Comparison of ENCODE assay signal across 26 cellular contexts in the genomic region with DNA sequence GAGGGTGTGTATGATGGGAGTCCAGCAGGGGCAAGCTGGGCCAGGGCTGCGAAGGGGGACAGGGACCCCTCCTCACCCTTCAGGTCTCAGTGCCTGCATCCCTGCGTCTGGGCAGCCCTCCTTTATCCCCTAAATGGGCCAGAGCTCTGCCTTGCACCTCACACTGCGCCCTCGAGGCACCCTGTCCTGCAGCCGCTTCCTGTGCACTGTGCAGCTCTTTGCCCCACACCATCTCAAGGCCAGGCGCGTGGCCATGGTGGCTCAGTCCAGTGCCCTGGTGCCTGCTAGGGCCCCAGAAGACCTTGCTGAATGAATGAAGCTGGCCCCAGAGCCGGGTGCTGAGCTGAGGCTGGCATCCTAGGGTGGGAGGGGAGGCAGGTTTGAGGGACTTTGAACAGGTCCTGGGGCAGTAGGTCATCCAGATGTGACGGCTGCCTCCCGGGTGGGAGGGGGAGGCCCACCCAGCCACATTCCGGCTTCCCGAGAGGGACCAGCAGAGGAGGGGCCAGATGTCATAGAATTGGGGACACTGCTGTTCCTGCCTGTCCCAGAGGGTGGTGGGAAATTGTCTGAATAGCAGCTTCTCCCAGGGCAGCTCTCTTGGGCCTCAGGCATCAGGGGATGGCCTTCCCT. TPM values are rescaled to one million over a fixed set of nuclear protein-coding genes. Genes with fewer than 3 reads are reported as not detected.
DNase-seq lines count a peak whose midpoint lies in the region; ATAC-seq and TF ChIP-seq lines count a peak whose summit lies in the region.
"Had no signal": no experiment of that assay in that cellular context is flagged by ENCODE, and none has a peak within 500 bp of the region (broad histone marks: within the 10 kb centered on the region; RNA-seq: fewer than 3 reads in every experiment).

No MANE protein-coding gene starts in this region.

- H3K79me1 ChIP-seq in IMR-90 (ENCODE audit: low read depth in 1 of 2, low read length in 2 of 2) (peaks cover 32 to 68% of the 10 kb centered on the region in 2 experiments), neuronal stem cell (ENCODE audit: low read depth, low read length) (peaks cover 19% of the 10 kb centered on the region)

- POLR2A ChIA-PET in IMR-90 (lab: Charles Lee; ENCODE audit: unreplicated experiment) = no interaction called here
- POLR2A ChIA-PET in activated CD8-positive, alpha-beta T cell treated with anti-CD3 and anti-CD28 coated beads for 36 hours (lab: Charles Lee) = interaction anchor here (0.7 to 2.5 kb wide), 3 partner anchors 12 to 21 kb away, joined by 3 to 8 read pairs (median 6); partner anchors contain the start of gene ANO8

- no peak overlapping the region for H3K27ac Mint-ChIP-seq in activated CD8-positive, alpha-beta T cell treated with anti-CD3 and anti-CD28 coated beads for 36 hours
- H3K27ac Mint-ChIP-seq: CD14-positive monocyte, neural progenitor cell had no signal

- H2BK15ac ChIP-seq in IMR-90 (ENCODE audit: low read depth, low read length) = 0 out of 3 replicates have a peak overlapping the region, but pooled peaks have one; percentile 34
- H2BK15ac ChIP-seq in neuronal stem cell (ENCODE audit: low read length) = peak overlapping the region; percentile 23

- no peak overlapping the region for H3K27ac ChIP-seq in BLaER1 treated with 17β-estradiol and CSF1 and Interleukin-3, amounts not matched to agents 10 nM and 100 nM
- H3K27ac ChIP-seq in IMR-90 (ENCODE audit: insufficient read depth, low read length) (peak overlapping the region; percentile 81; the same call in 1 of the 2 replicates), brain microvascular endothelial cell (peak overlapping the region; percentile 85), neuronal stem cell (replicated peaks; ENCODE audit: low read length) (no peak overlapping the region)
- H3K27ac ChIP-seq: dorsolateral prefrontal cortex, neural progenitor cell, psoas muscle, tibial nerve had no signal

- H4K20me1 ChIP-seq in BLaER1 treated with 17β-estradiol and CSF1 and Interleukin-3, amounts not matched to agents 10 nM and 100 nM = peaks cover 34 to 64% (median 52%) of the 10 kb centered on the region in 11 experiments; a peak in 21 of 22 replicates
- H4K20me1 ChIP-seq in IMR-90 (ENCODE audit: insufficient read depth, low read length) = peaks cover 29% of the 10 kb centered on the region

- no peak for ATAC-seq in IMR-90 (ENCODE audit: low read depth)
- no peak for ATAC-seq in activated CD8-positive, alpha-beta T cell treated with anti-CD3 and anti-CD28 coated beads for 36 hours
- ATAC-seq in HG02588 (IDR thresholded peaks at IDR 0.05; ENCODE audit: unreplicated experiment) = no peak
- ATAC-seq: activated CD8-positive, alpha-beta T cell treated with anti-CD3 and anti-CD28 coated beads, Interleukin-2, amount 10 ng/mL, durations not matched to agents 7 days and 5 days; psoas muscle; stimulated activated naive CD8-positive, alpha-beta T cell treated with anti-CD3 and anti-CD28 coated beads, Interleukin-15, Interleukin-2, amounts not matched to agents 100 U/mL and 50 U/mL, for 24 hours had no signal

- H3K9me3 ChIP-seq in BLaER1 treated with 17β-estradiol and CSF1 and Interleukin-3, amounts not matched to agents 10 nM and 100 nM (replicated peaks in 1 of 11) = no peaks in the 10 kb centered on the region
- no peaks in the 10 kb centered on the region for H3K9me3 ChIP-seq in IMR-90 (ENCODE audit: control insufficient read depth, insufficient read depth, low read length)
- H3K9me3 ChIP-seq in neuronal stem cell (replicated peaks in 1 of 2; ENCODE audit: control insufficient read depth in 2 of 2, insufficient read depth in 1 of 2, low read depth in 1 of 2, low read length in 2 of 2) = peaks cover 0 to 2% of the 10 kb centered on the region in 2 donors
- H3K9me3 ChIP-seq: psoas muscle, tibial nerve had no signal

- H4K8ac ChIP-seq in IMR-90 (ENCODE audit: low read depth in 2 of 2, low read length in 2 of 2) (peak overlapping the region; percentile 30 to 43; a peak in 1 of 4 replicates), neuronal stem cell (ENCODE audit: low read depth, low read length) (no peak overlapping the region)

- no peak for TF ChIP-seq RAD21 in IMR-90 (IDR thresholded peaks at IDR 0.05; ENCODE audit: low read length)

- no peak overlapping the region for H3K4me3 ChIP-seq in BLaER1 treated with 17β-estradiol and CSF1 and Interleukin-3, amounts not matched to agents 10 nM and 100 nM
- H3K4me3 ChIP-seq in IMR-90 (ENCODE audit: insufficient read depth, low read depth, low read length) (no peak overlapping the region), brain microvascular endothelial cell (ENCODE audit: low read depth, low read length) (no peak overlapping the region), neuronal stem cell (ENCODE audit: low read length in 2 of 2) (no peak overlapping the region)
- H3K4me3 ChIP-seq: dorsolateral prefrontal cortex, neural progenitor cell, psoas muscle, skin epidermis, tibial nerve had no signal

- no peaks in the 10 kb centered on the region for H3K27me3 Mint-ChIP-seq in activated CD8-positive, alpha-beta T cell treated with anti-CD3 and anti-CD28 coated beads for 36 hours
- H3K27me3 Mint-ChIP-seq: activated T-cell treated with anti-CD3 and anti-CD28 coated beads, Interleukin-2, amount 50 U/mL, for 24 hours; central memory CD8-positive, alpha-beta T cell had no signal

- peaks cover 39 to 68% (median 59%) of the 10 kb centered on the region in 11 experiments for H3K36me3 ChIP-seq in BLaER1 treated with 17β-estradiol and CSF1 and Interleukin-3, amounts not matched to agents 10 nM and 100 nM
- H3K36me3 ChIP-seq in IMR-90 (ENCODE audit: control insufficient read depth, insufficient read depth, low read length) (peaks cover 32% of the 10 kb centered on the region), brain microvascular endothelial cell (replicated peaks) (peaks cover 39% of the 10 kb centered on the region), neuronal stem cell (replicated peaks in 1 of 2; ENCODE audit: control insufficient read depth in 2 of 2, insufficient read depth in 2 of 2, low read length in 2 of 2) (peaks cover 29 to 50% of the 10 kb centered on the region in 2 donors)
- H3K36me3 ChIP-seq: neural progenitor cell had no signal

- peaks cover 17% of the 10 kb centered on the region for H3K9me1 ChIP-seq in IMR-90 (ENCODE audit: insufficient read depth, low read length)

- H3K23ac ChIP-seq in IMR-90 (ENCODE audit: low read depth, low read length) = 0 out of 2 replicates have a peak overlapping the region, but pooled peaks have one; percentile 54
- no peak overlapping the region for H3K23ac ChIP-seq in neuronal stem cell (ENCODE audit: low read depth, low read length, poor library complexity)

- H2AK9ac ChIP-seq in IMR-90 (replicated peaks; ENCODE audit: low read depth, low read length, poor library complexity) = peak overlapping the region; percentile 92

- H3K4me1 Mint-ChIP-seq in activated CD8-positive, alpha-beta T cell treated with anti-CD3 and anti-CD28 coated beads for 36 hours (ENCODE audit: low read depth) = peaks cover 25% of the 10 kb centered on the region

- H3K36me3 Mint-ChIP-seq in activated CD8-positive, alpha-beta T cell treated with anti-CD3 and anti-CD28 coated beads for 36 hours (ENCODE audit: low read depth) = peaks cover 11% of the 10 kb centered on the region

- WGBS in IMR-90 (ENCODE audit: extremely low coverage in 2 of 2, insufficient read length in 1 of 2), 2 experiments = 80% methylated on average over 1 of the region's 12 CpGs; no CpG with 5 or more reads in 1 of the 2 experiments
- WGBS in neuronal stem cell (ENCODE audit: extremely low coverage in 2 of 2, insufficient read length in 2 of 2, insufficient replicate concordance in 1 of 2), 2 donors = no CpG with 5 or more reads among the region's 12 CpGs

- peak overlapping the region; percentile 19 for H3K14ac ChIP-seq in IMR-90 (replicated peaks; ENCODE audit: low read depth, low read length)
- H3K14ac ChIP-seq in neuronal stem cell (ENCODE audit: low read length) = no peak overlapping the region

- no peak overlapping the region for H3K4me2 ChIP-seq in BLaER1 treated with 17β-estradiol and CSF1 and Interleukin-3, amounts not matched to agents 10 nM and 100 nM
- H3K4me2 ChIP-seq in IMR-90 (ENCODE audit: low read depth, low read length) (no peak overlapping the region), neuronal stem cell (ENCODE audit: insufficient read depth, low read length, poor library complexity, severe bottlenecking) (no peak overlapping the region)
- H3K4me2 ChIP-seq: neural progenitor cell had no signal

- H2BK12ac ChIP-seq in neuronal stem cell (ENCODE audit: low read length) = no peak overlapping the region

- DNase-seq in IMR-90 = no peak
- DNase-seq in brain microvascular endothelial cell = no peak
- no peak for DNase-seq in neuronal stem cell (ENCODE audit: low spot score)
- no peak for DNase-seq in activated T-cell treated with anti-CD3 and anti-CD28 coated beads for 4 hours
- no peak for DNase-seq in stimulated activated naive CD4-positive, alpha-beta T cell treated with Interleukin-2 at 50 U/mL for 16 hours (lab: John Stamatoyannopoulos, UW)
- no peak for DNase-seq in activated CD8-positive, alpha-beta T cell treated with anti-CD3 and anti-CD28 coated beads for 36 hours
- DNase-seq: activated CD4-positive, CD25-positive, alpha-beta regulatory T cell treated with anti-CD3 and anti-CD28 coated beads, Interleukin-2, amount 50 U/mL, for 72 hours; activated CD8-positive, alpha-beta T cell treated with anti-CD3 and anti-CD28 coated beads, Interleukin-2, amount 10 ng/mL, durations not matched to agents 7 days and 5 days; activated naive CD4-positive, alpha-beta T cell treated with Interleukin-2 at 50 U/mL for 16 hours; activated T-cell treated with anti-CD3 and anti-CD28 coated beads, Interleukin-2, amount 50 U/mL, for 24 hours; anterior cingulate cortex; DMS 273 treated with DMSO at 0.1 percent for 48 hours; dorsolateral prefrontal cortex; hippocampal formation; KG1; NCI-H1694; NCI-H69; psoas muscle; stimulated activated naive CD8-positive, alpha-beta T cell treated with anti-CD3 and anti-CD28 coated beads, Interleukin-15, Interleukin-2, amounts not matched to agents 100 U/mL and 50 U/mL, for 24 hours had no signal

- H3K18ac ChIP-seq in IMR-90 (ENCODE audit: low read depth, low read length) (no peak overlapping the region), neuronal stem cell (ENCODE audit: low read length) (no peak overlapping the region)

- CTCF ChIA-PET in IMR-90 (lab: Yijun Ruan, JAX) = interaction anchor here (0.6 kb wide), 1 partner anchor 55 kb away, joined by 3 read pairs; no protein-coding TSS in a partner anchor
- CTCF ChIA-PET in activated CD8-positive, alpha-beta T cell treated with anti-CD3 and anti-CD28 coated beads for 36 hours (lab: Charles Lee) = interaction anchor here (1.5 kb wide), 1 partner anchor 77 kb away, joined by 3 read pairs; no protein-coding TSS in a partner anchor

- dilution Hi-C loops in IMR-90 (cut with HindIII; ENCODE audit: low sequenced_read_pairs, unreplicated experiment) = no loop called here

- no peak for TF ChIP-seq POLR2A in IMR-90 (IDR thresholded peaks at IDR 0.05; ENCODE audit: low read depth, low read length)

- no peak overlapping the region for H4K5ac ChIP-seq in IMR-90 (ENCODE audit: low read depth, low read length)

- H3K4me3 Mint-ChIP-seq in activated CD8-positive, alpha-beta T cell treated with anti-CD3 and anti-CD28 coated beads for 36 hours = no peak overlapping the region
- H3K4me3 Mint-ChIP-seq: activated CD8-positive, alpha-beta T cell treated with anti-CD3 and anti-CD28 coated beads, Interleukin-2, amount 10 ng/mL, durations not matched to agents 7 days and 5 days; CD14-positive monocyte had no signal

- H2BK120ac ChIP-seq in IMR-90 (ENCODE audit: low read depth, low read length) (peak overlapping the region; percentile 47), neuronal stem cell (ENCODE audit: low read depth, low read length) (no peak overlapping the region)

- H3K56ac ChIP-seq in IMR-90 (ENCODE audit: extremely low read depth, insufficient read depth, low read length) = no peak overlapping the region

- H2BK5ac ChIP-seq in IMR-90 (ENCODE audit: low read depth, low read length, poor library complexity, severe bottlenecking) = peak overlapping the region; percentile 89
- H2BK5ac ChIP-seq in neuronal stem cell (ENCODE audit: low read length) = no peak overlapping the region

- intact Hi-C loops in IMR-90 (cut with micrococcal nuclease) = no loop called here
- intact Hi-C loops in activated CD8-positive, alpha-beta T cell treated with anti-CD3 and anti-CD28 coated beads for 36 hours (cut with micrococcal nuclease) = no loop called here

- H3K27me3 ChIP-seq in BLaER1 treated with 17β-estradiol and CSF1 and Interleukin-3, amounts not matched to agents 10 nM and 100 nM = no peaks in the 10 kb centered on the region
- no peaks in the 10 kb centered on the region for H3K27me3 ChIP-seq in IMR-90 (ENCODE audit: control insufficient read depth, insufficient read depth, low read length)
- H3K27me3 ChIP-seq in brain microvascular endothelial cell (replicated peaks) = no peaks in the 10 kb centered on the region
- no peaks in the 10 kb centered on the region for H3K27me3 ChIP-seq in neuronal stem cell (ENCODE audit: control insufficient read depth in 3 of 3, insufficient read depth in 3 of 3, low read depth in 1 of 3, low read length in 3 of 3)
- H3K27me3 ChIP-seq: dorsolateral prefrontal cortex, neural progenitor cell, tibial nerve had no signal

- H2AFZ ChIP-seq in IMR-90 (replicated peaks; ENCODE audit: low read length, poor library complexity) (no peak overlapping the region), neuronal stem cell (ENCODE audit: low read length) (no peak overlapping the region)
- H2AFZ ChIP-seq: neural progenitor cell had no signal

- peak overlapping the region in 7 of 11 experiments; percentile 7 to 91 (median 56); a peak in 11 of 22 replicates for H3K9ac ChIP-seq in BLaER1 treated with 17β-estradiol and CSF1 and Interleukin-3, amounts not matched to agents 10 nM and 100 nM
- H3K9ac ChIP-seq in IMR-90 (ENCODE audit: low read depth, low read length) = no peak overlapping the region
- H3K9ac ChIP-seq in neuronal stem cell (ENCODE audit: low read depth, low read length, poor library complexity) = peak overlapping the region; percentile 68
- H3K9ac ChIP-seq: neural progenitor cell had no signal

- H3K9me3 Mint-ChIP-seq in activated CD8-positive, alpha-beta T cell treated with anti-CD3 and anti-CD28 coated beads for 36 hours = no peaks in the 10 kb centered on the region
- H3K9me3 Mint-ChIP-seq: activated T-cell treated with anti-CD3 and anti-CD28 coated beads, Interleukin-2, amount 50 U/mL, for 24 hours; CD14-positive monocyte; central memory CD8-positive, alpha-beta T cell; neural progenitor cell had no signal

- peak overlapping the region; percentile 93 for H2AK5ac ChIP-seq in IMR-90 (ENCODE audit: low read depth, low read length)
- no peak overlapping the region for H2AK5ac ChIP-seq in neuronal stem cell (ENCODE audit: low read depth, low read length)

- no TSS peak for BruUV-seq in IMR-90 (replicated peaks; lab: Mats Ljungman, UMichigan)

- TF ChIP-seq CTCF in IMR-90 (conservative IDR thresholded peaks at IDR 0.05; ENCODE audit: low read depth, low read length) (no peak), brain microvascular endothelial cell (IDR thresholded peaks at IDR 0.05; ENCODE audit: low read depth, low read length, missing control alignments) (no peak)
- TF ChIP-seq CTCF in activated CD8-positive, alpha-beta T cell treated with anti-CD3 and anti-CD28 coated beads for 36 hours (IDR thresholded peaks at IDR 0.05) = no peak

- H2BK20ac ChIP-seq in IMR-90 (ENCODE audit: low read depth, low read length) = 0 out of 2 replicates have a peak overlapping the region, but pooled peaks have one; percentile 25

- peaks cover 23 to 62% (median 43%) of the 10 kb centered on the region in 10 experiments for H3K4me1 ChIP-seq in BLaER1 treated with 17β-estradiol and CSF1 and Interleukin-3, amounts not matched to agents 10 nM and 100 nM
- H3K4me1 ChIP-seq in IMR-90 (ENCODE audit: control insufficient read depth, insufficient read depth, low read length) = peaks cover 12% of the 10 kb centered on the region
- peaks cover 2 to 6% of the 10 kb centered on the region in 2 donors for H3K4me1 ChIP-seq in neuronal stem cell (ENCODE audit: control insufficient read depth in 2 of 2, insufficient read depth in 1 of 2, low read depth in 1 of 2, low read length in 2 of 2)

- in situ Hi-C loops in IMR-90 (cut with MboI; ENCODE audit: low sequenced_read_pairs) (no loop called here), brain microvascular endothelial cell (cut with HindIII; ENCODE audit: low pct_ligation_motif_present, low sequenced_read_pairs) (no loop called here)

- H4K91ac ChIP-seq in IMR-90 (ENCODE audit: insufficient read depth, low read depth, low read length) = peak overlapping the region; percentile 73
- H4K91ac ChIP-seq in neuronal stem cell (ENCODE audit: low read depth, low read length, poor library complexity) = no peak overlapping the region

- H3K4ac ChIP-seq in IMR-90 (ENCODE audit: low read depth, low read length) = peak overlapping the region; percentile 79
- H3K4ac ChIP-seq in neuronal stem cell (ENCODE audit: low read length) = no peak overlapping the region

RNA-seq across cellular contexts. Expression of gene DDA1, which starts 3.2 kb away (rescaled TPM):
- 33.7 and 35.0 TPM in 2 replicates for total RNA-seq in IMR-90 (2012; rRNA removed)
- 87.2 and 113 TPM in 2 replicates for polyA plus RNA-seq in IMR-90 (2012; rRNA removed)
- 105 and 131 TPM in 2 replicates for polyA plus RNA-seq in IMR-90 (2012; cell fraction: cytosol; rRNA removed)
- polyA plus RNA-seq in IMR-90 (2012; cell fraction: nucleus; rRNA removed; ENCODE audit: low replicate concordance) = 54.5 and 126 TPM in 2 replicates
- polyA plus RNA-seq in neuronal stem cell (2013, experiment 1 of 2) = 78.2 TPM
- polyA plus RNA-seq in neuronal stem cell (2013, experiment 2 of 2) = 78.5 TPM
- 10 to 100 TPM; 25.4 to 33.2 TPM for total RNA-seq in activated CD8-positive, alpha-beta T cell treated with anti-CD3 and anti-CD28 coated beads for 36 hours

RNA-seq across cellular contexts. Expression of gene MRPL34, which starts 6.9 kb away (rescaled TPM):
- 7.3 and 17.2 TPM in 2 replicates for total RNA-seq in IMR-90 (2012; rRNA removed)
- 31.7 and 37.0 TPM in 2 replicates for polyA plus RNA-seq in IMR-90 (2012; rRNA removed)
- 87.8 and 125 TPM in 2 replicates for polyA plus RNA-seq in IMR-90 (2012; cell fraction: cytosol; rRNA removed)
- 22.6 and 29.1 TPM in 2 replicates for polyA plus RNA-seq in IMR-90 (2012; cell fraction: nucleus; rRNA removed; ENCODE audit: low replicate concordance)
- 60.1 TPM for polyA plus RNA-seq in neuronal stem cell (2013, experiment 1 of 2)
- 60.9 TPM for polyA plus RNA-seq in neuronal stem cell (2013, experiment 2 of 2)
- 100 to 1,000 TPM; 101 to 107 TPM for total RNA-seq in activated CD8-positive, alpha-beta T cell treated with anti-CD3 and anti-CD28 coated beads for 36 hours

RNA-seq across cellular contexts. Expression of gene ABHD8, which starts 9.4 kb away (rescaled TPM):
- 3.6 and 3.9 TPM in 2 replicates for total RNA-seq in IMR-90 (2012; rRNA removed)
- 10.2 and 11.4 TPM in 2 replicates for polyA plus RNA-seq in IMR-90 (2012; rRNA removed)
- 8.5 and 19.6 TPM in 2 replicates for polyA plus RNA-seq in IMR-90 (2012; cell fraction: cytosol; rRNA removed)
- 4.4 and 10.7 TPM in 2 replicates for polyA plus RNA-seq in IMR-90 (2012; cell fraction: nucleus; rRNA removed; ENCODE audit: low replicate concordance)
- polyA plus RNA-seq in neuronal stem cell (2013, experiment 1 of 2) = 10.9 TPM
- polyA plus RNA-seq in neuronal stem cell (2013, experiment 2 of 2) = 10.5 TPM
- total RNA-seq in activated CD8-positive, alpha-beta T cell treated with anti-CD3 and anti-CD28 coated beads for 36 hours = 1 to 10 TPM; 5.0 to 6.0 TPM

RNA-seq across cellular contexts. Expression of gene ANO8, which starts 22.1 kb away (rescaled TPM):
- 1.6 and 1.7 TPM in 2 replicates for total RNA-seq in IMR-90 (2012; rRNA removed)
- 5.3 and 5.6 TPM in 2 replicates for polyA plus RNA-seq in IMR-90 (2012; rRNA removed)
- 3.1 and 4.3 TPM in 2 replicates for polyA plus RNA-seq in IMR-90 (2012; cell fraction: cytosol; rRNA removed)
- polyA plus RNA-seq in IMR-90 (2012; cell fraction: nucleus; rRNA removed; ENCODE audit: low replicate concordance) = 20.5 and 33.6 TPM in 2 replicates
- 12.9 TPM for polyA plus RNA-seq in neuronal stem cell (2013, experiment 1 of 2)
- polyA plus RNA-seq in neuronal stem cell (2013, experiment 2 of 2) = 13.2 TPM
- 1 to 10 TPM; 5.4 TPM for total RNA-seq in activated CD8-positive, alpha-beta T cell treated with anti-CD3 and anti-CD28 coated beads for 36 hours

RNA-seq across cellular contexts. Expression of gene GTPBP3, which starts 24.8 kb away (rescaled TPM):
- 4.3 and 4.7 TPM in 2 replicates for total RNA-seq in IMR-90 (2012; rRNA removed)
- 14.6 and 15.1 TPM in 2 replicates for polyA plus RNA-seq in IMR-90 (2012; rRNA removed)
- polyA plus RNA-seq in IMR-90 (2012; cell fraction: cytosol; rRNA removed) = 9.8 and 11.4 TPM in 2 replicates
- polyA plus RNA-seq in IMR-90 (2012; cell fraction: nucleus; rRNA removed; ENCODE audit: low replicate concordance) = 34.3 and 114 TPM in 2 replicates
- 27.4 TPM for polyA plus RNA-seq in neuronal stem cell (2013, experiment 1 of 2)
- polyA plus RNA-seq in neuronal stem cell (2013, experiment 2 of 2) = 27.5 TPM
- total RNA-seq in activated CD8-positive, alpha-beta T cell treated with anti-CD3 and anti-CD28 coated beads for 36 hours = 10 to 100 TPM; 43.8 to 45.4 TPM

Comparison
In these comparisons a context has a peak if more than half of its experiments do, and no peak if none do; other contexts are left out.
1. H3K27ac ChIP-seq: peak in IMR-90 (single experiment) and brain microvascular endothelial cell (single experiment); none in BLaER1 treated with 17β-estradiol and CSF1 and Interleukin-3, amounts not matched to agents 10 nM and 100 nM (0 of 11) and neuronal stem cell (single experiment).